Comparison of ENCODE assay signal across 9 cellular contexts in genomic region chr2:85410584-85411404, GRCh38. TPM values are rescaled to one million over a fixed set of nuclear protein-coding genes. Genes with fewer than 3 reads are reported as not detected.
DNase-seq lines count a peak whose midpoint lies in the region; ATAC-seq lines count a peak whose summit lies in the region.
"Had no signal": no experiment of that assay in that cellular context is flagged by ENCODE, and none has a peak within 500 bp of the region (broad histone marks: within the 10 kb centered on the region; RNA-seq: fewer than 3 reads in every experiment).

No MANE protein-coding gene starts in this region.

- peaks cover 0 to 9% (median 0%) of the 10 kb centered on the region in 5 donors for H3K36me3 Mint-ChIP-seq in naive thymus-derived CD4-positive, alpha-beta T cell

- H3K27ac ChIP-seq in BLaER1, result peak overlapping the region; percentile 88
- H3K27ac ChIP-seq in naive thymus-derived CD4-positive, alpha-beta T cell (ENCODE audit: low read depth, low read length), result peak overlapping the region; percentile 41

- peak overlapping the region; percentile 93 for H3K4me2 ChIP-seq in BLaER1

- H4K20me1 ChIP-seq in BLaER1, result no peaks in the 10 kb centered on the region

- CTCF ChIA-PET in naive thymus-derived CD4-positive, alpha-beta T cell (lab: Charles Lee), result interaction anchor here (1.0 kb wide), 1 partner anchor 9 kb away, joined by 3 read pairs; no protein-coding TSS in a partner anchor

- peaks cover 27% of the 10 kb centered on the region for H3K27me3 ChIP-seq in BLaER1
- H3K27me3 ChIP-seq in naive thymus-derived CD4-positive, alpha-beta T cell (ENCODE audit: control insufficient read depth in 2 of 2, insufficient read depth in 2 of 2, low read length in 2 of 2), result no peaks in the 10 kb centered on the region

- POLR2A ChIA-PET in naive thymus-derived CD4-positive, alpha-beta T cell (lab: Charles Lee), result interaction anchor here (0.7 kb wide), 1 partner anchor 138 kb away, joined by 3 read pairs; no protein-coding TSS in a partner anchor

- H3K36me3 ChIP-seq in BLaER1, result no peaks in the 10 kb centered on the region
- H3K36me3 ChIP-seq in naive thymus-derived CD4-positive, alpha-beta T cell (ENCODE audit: control insufficient read depth in 2 of 3, insufficient read depth in 3 of 3, low read length in 3 of 3), result no peaks in the 10 kb centered on the region

- intact Hi-C loops in naive thymus-derived CD4-positive, alpha-beta T cell (cut with micrococcal nuclease), result loop anchor here in 1 of 2 donors (1.0 to 10.0 kb wide), 2 partner anchors 8 to 784 kb away; partner anchors contain the start of genes IMMT, MRPL35 and SH2D6

- H3K4me1 ChIP-seq in BLaER1, result peaks cover 91% of the 10 kb centered on the region
- peaks cover 25 to 48% of the 10 kb centered on the region in 2 donors for H3K4me1 ChIP-seq in naive thymus-derived CD4-positive, alpha-beta T cell (ENCODE audit: control insufficient read depth in 2 of 2, insufficient read depth in 2 of 2, low read length in 2 of 2)

- H3K27ac Mint-ChIP-seq in naive thymus-derived CD4-positive, alpha-beta T cell, result peak overlapping the region in 7 of 9 donors; percentile 19 to 81 (median 67)

- ATAC-seq in HG03442 (IDR thresholded peaks at IDR 0.05; ENCODE audit: unreplicated experiment) (peak; percentile 3), HG03196 (IDR thresholded peaks at IDR 0.05; ENCODE audit: unreplicated experiment) (no peak), GM19463 (IDR thresholded peaks at IDR 0.05; ENCODE audit: unreplicated experiment) (no peak), HG02610 (IDR thresholded peaks at IDR 0.05; ENCODE audit: unreplicated experiment) (no peak)
- ATAC-seq in naive thymus-derived CD4-positive, alpha-beta T cell, result peak; percentile 1

- H3K27me3 Mint-ChIP-seq in naive thymus-derived CD4-positive, alpha-beta T cell, result peaks cover 0 to 15% (median 0%) of the 10 kb centered on the region in 5 donors

- peak overlapping the region; percentile 14 to 94 (median 74) for H3K4me3 Mint-ChIP-seq in naive thymus-derived CD4-positive, alpha-beta T cell

- H3K9ac ChIP-seq in BLaER1, result peak overlapping the region; percentile 72

- peak overlapping the region; percentile 66 for H3K4me3 ChIP-seq in BLaER1
- peak overlapping the region; percentile 63 for H3K4me3 ChIP-seq in naive thymus-derived CD4-positive, alpha-beta T cell (ENCODE audit: low read length)

- no peaks in the 10 kb centered on the region for H3K9me3 Mint-ChIP-seq in naive thymus-derived CD4-positive, alpha-beta T cell

- H3K4me1 Mint-ChIP-seq in naive thymus-derived CD4-positive, alpha-beta T cell, result peaks cover 24 to 76% (median 49%) of the 10 kb centered on the region in 7 donors

- DNase-seq in amniotic epithelial cell (ENCODE audit: low read depth) (peak; percentile 44), AML-193 (lab: John Stamatoyannopoulos, UW) (no peak)
- no peak for DNase-seq in naive thymus-derived CD4-positive, alpha-beta T cell

- no peaks in the 10 kb centered on the region for H3K9me3 ChIP-seq in BLaER1
- H3K9me3 ChIP-seq in naive thymus-derived CD4-positive, alpha-beta T cell (ENCODE audit: control insufficient read depth in 2 of 3, low read length in 3 of 3), result no peaks in the 10 kb centered on the region

RNA-seq across cellular contexts. Expression of gene CAPG, which starts 0.6 kb away (rescaled TPM):
- 100 to 1,000 TPM in 2 of 5 experiments, 10 to 100 TPM in 3; 12.9 to 265 (median 29.7) TPM for total RNA-seq in naive thymus-derived CD4-positive, alpha-beta T cell
- polyA plus RNA-seq in naive thymus-derived CD4-positive, alpha-beta T cell, result 10 to 100 TPM; 34.3 to 36.4 TPM

RNA-seq across cellular contexts. Expression of gene SH2D6, which starts 7.7 kb away (rescaled TPM):
- total RNA-seq in naive thymus-derived CD4-positive, alpha-beta T cell, result 1 to 10 TPM in 1 of 5 experiments, under 1 TPM in 2, not detected in 2; 0.48 to 1.1 (median 0.94) TPM
- not detected for polyA plus RNA-seq in naive thymus-derived CD4-positive, alpha-beta T cell
- total RNA-seq: mesenteric fat pad had no signal

RNA-seq across cellular contexts. Expression of gene ELMOD3, which starts 56.2 kb away (rescaled TPM):
- 10 to 100 TPM; 20.2 to 33.3 (median 21.7) TPM for total RNA-seq in naive thymus-derived CD4-positive, alpha-beta T cell
- polyA plus RNA-seq in naive thymus-derived CD4-positive, alpha-beta T cell, result 10 to 100 TPM in 1 of 2 donors, 1 to 10 TPM in 1; 9.4 to 13.3 TPM

RNA-seq across cellular contexts. Expression of gene RETSAT, which starts 56.5 kb away (rescaled TPM):
- total RNA-seq in naive thymus-derived CD4-positive, alpha-beta T cell, result 10 to 100 TPM; 18.5 to 30.5 (median 20.2) TPM
- polyA plus RNA-seq in naive thymus-derived CD4-positive, alpha-beta T cell, result 10 to 100 TPM in 1 of 2 donors, 1 to 10 TPM in 1; 8.9 to 14.5 TPM

Comparison
In these comparisons a context has a peak if more than half of its experiments do, and no peak if none do; other contexts are left out.
1. ATAC-seq: peak in HG03442 (single experiment) and naive thymus-derived CD4-positive, alpha-beta T cell (single experiment); none in HG03196 (single experiment), GM19463 (single experiment) and HG02610 (single experiment).